23 cellular contexts compared by ENCODE assay signal in the genomic region with DNA sequence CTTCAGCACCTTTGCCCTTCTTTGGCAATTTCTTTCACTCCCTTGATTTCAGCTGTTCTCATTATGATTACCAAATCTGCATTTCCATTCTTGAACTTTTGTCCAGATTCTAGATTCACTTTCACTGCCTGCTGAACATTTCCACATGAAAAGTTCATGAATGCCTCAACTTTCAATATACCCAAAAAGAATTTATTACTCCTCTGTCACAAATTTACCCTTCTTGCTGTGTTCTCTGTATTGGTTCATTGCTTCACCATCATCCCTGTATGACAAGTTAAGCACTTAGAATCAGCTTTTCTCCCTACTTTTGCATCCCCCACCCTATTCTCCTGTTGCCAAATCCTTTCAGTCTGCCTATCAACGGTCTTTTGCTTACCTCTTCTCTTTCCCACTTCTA.
"Had no signal": no experiment of that assay in that cellular context is flagged by ENCODE, and none has a peak within 500 bp of the region (broad histone marks: within the 10 kb centered on the region; RNA-seq: fewer than 3 reads in every experiment).

No MANE protein-coding gene starts in this region.

- H3K4me3 Mint-ChIP-seq: dendritic cell treated with granulocyte-macrophage colony-stimulating factor and Interleukin-4, amounts not matched to agents 40 ng/mL and 50 ng/mL, for 4 days; effector memory CD8-positive, alpha-beta T cell; endodermal cell; immature natural killer cell; mesothelial cell of epicardium had no signal

- DNase-seq: colonic mucosa; cortex of kidney; effector CD8-positive, alpha-beta T cell; effector memory CD8-positive, alpha-beta T cell; endodermal cell; erythroblast; esophagus squamous epithelium; foreskin keratinocyte; heart left ventricle; hypothalamus; immature natural killer cell; left cardiac atrium; left lung; left ventricle myocardium superior; lower lobe of right lung; mesenchymal stem cell; mucosa of descending colon had no signal

- H3K36me3 ChIP-seq: colonic mucosa, esophagus squamous epithelium, gastroesophageal sphincter, heart left ventricle, left lung, lower lobe of right lung had no signal

- H3K9me3 Mint-ChIP-seq: dendritic cell treated with granulocyte-macrophage colony-stimulating factor and Interleukin-4, amounts not matched to agents 40 ng/mL and 50 ng/mL, for 4 days; effector memory CD8-positive, alpha-beta T cell; endodermal cell; mesothelial cell of epicardium had no signal

- ATAC-seq: effector memory CD8-positive, alpha-beta T cell; esophagus mucosa; foreskin keratinocyte; gastroesophageal sphincter; heart left ventricle; left lung; left ventricle myocardium superior; lower lobe of right lung; mucosa of descending colon had no signal

- H3K4me1 Mint-ChIP-seq: immature natural killer cell, mesothelial cell of epicardium had no signal

- H3K4me1 ChIP-seq: colonic mucosa, esophagus squamous epithelium, foreskin keratinocyte, gastroesophageal sphincter, heart left ventricle, left lung, lower lobe of right lung had no signal

- H3K4me3 ChIP-seq: colonic mucosa, esophagus squamous epithelium, gastroesophageal sphincter, heart left ventricle, hepatocyte, left lung, lower lobe of right lung, mucosa of descending colon had no signal

- H3K36me3 Mint-ChIP-seq: immature natural killer cell, mesothelial cell of epicardium had no signal

- H3K27ac Mint-ChIP-seq: dendritic cell treated with granulocyte-macrophage colony-stimulating factor and Interleukin-4, amounts not matched to agents 40 ng/mL and 50 ng/mL, for 4 days; effector memory CD8-positive, alpha-beta T cell; endodermal cell; immature natural killer cell; mesothelial cell of epicardium had no signal

- H3K9me3 ChIP-seq: colonic mucosa, esophagus squamous epithelium, gastroesophageal sphincter, heart left ventricle, left lung, lower lobe of right lung, mucosa of descending colon had no signal

- H3K27ac ChIP-seq: colonic mucosa, epithelial cell of prostate, esophagus squamous epithelium, foreskin keratinocyte, gastroesophageal sphincter, heart left ventricle, hepatocyte, left lung, lower lobe of right lung had no signal

- H3K27me3 ChIP-seq: colonic mucosa, esophagus squamous epithelium, gastroesophageal sphincter, heart left ventricle, hepatocyte, left lung had no signal
